ENCODE assay signal across 37 cellular contexts in genomic region chr1:211536606-211537005, GRCh38. TPM values are rescaled to one million over a fixed set of nuclear protein-coding genes. Genes with fewer than 3 reads are reported as not detected.
"Had no signal": no experiment of that assay in that cellular context is flagged by ENCODE, and none has a peak within 500 bp of the region (broad histone marks: within the 10 kb centered on the region; RNA-seq: fewer than 3 reads in every experiment).

No MANE protein-coding gene starts in this region.

- H3K27ac Mint-ChIP-seq: activated B cell treated with CpG ODN at 0.5 μM for 24 hours; activated CD4-positive, alpha-beta memory T cell treated with anti-CD3 and anti-CD28 coated beads for 36 hours; activated CD4-positive, alpha-beta T cell treated with anti-CD3 and anti-CD28 coated beads, Interleukin-2, amount 10 ng/mL, durations not matched to agents 24 days and 14 days; activated CD8-positive, alpha-beta T cell treated with anti-CD3 and anti-CD28 coated beads for 36 hours; activated naive CD4-positive, alpha-beta T cell treated with anti-CD3 and anti-CD28 coated beads, Interleukin-2, amount 10 ng/mL, durations not matched to agents 7 days and 5 days; activated naive CD4-positive, alpha-beta T cell treated with anti-CD3 and anti-CD28 coated beads, Interleukin-2, amount 50 U/mL, for 24 hours; activated naive CD8-positive, alpha-beta T cell; activated naive CD8-positive, alpha-beta T cell treated with anti-CD3 and anti-CD28 coated beads, Interleukin-2, amount 50 U/mL, for 24 hours; activated T-cell treated with anti-CD3 and anti-CD28 coated beads, Interleukin-2, amount 50 U/mL, for 72 hours; activated T-helper 1 cell treated with anti-CD3 and anti-CD28 coated beads, Interleukin-12 subunit alpha, Interleukin-12 subunit beta, Interleukin-2, Interleukin-4 antibody, amounts not matched to agents 30 ng/mL and 10 ng/mL and 1 ng/mL, durations not matched to agents 14 hours and 24 hours and 36 hours; activated T-helper 17 cell treated with anti-CD3 and anti-CD28 coated beads, Interleukin-2, amount 50 U/mL, for 72 hours; brain; T-helper 1 cell treated with Interleukin-12 subunit alpha and Interleukin-12 subunit beta and Interleukin-4 antibody, amounts not matched to agents 30 μg/mL and 1 μg/mL, for 36 hours; T-helper 2 cell treated with Interferon-gamma antibody and Interleukin-4, amounts not matched to agents 5 μg/mL and 100 μg/mL, for 36 hours had no signal

- H3K4me3 ChIP-seq: ascending aorta, cardiac muscle cell had no signal

- H3K27me3 ChIP-seq: ascending aorta, cardiac muscle cell had no signal

- DNase-seq: activated B cell treated with CpG ODN at 0.5 μM for 24 hours; activated CD4-positive, alpha-beta memory T cell treated with anti-CD3 and anti-CD28 coated beads for 36 hours; activated CD4-positive, alpha-beta T cell treated with anti-CD3 and anti-CD28 coated beads for 4 hours; activated CD4-positive, alpha-beta T cell treated with anti-CD3 and anti-CD28 coated beads, Interleukin-2, amount 10 ng/mL, durations not matched to agents 24 days and 14 days; activated CD4-positive, alpha-beta T cell treated with anti-CD3 and anti-CD28 coated beads, Interleukin-2, amount 50 U/mL, for 1 hour; activated CD4-positive, alpha-beta T cell treated with anti-CD3 and anti-CD28 coated beads, Interleukin-2, amount 50 U/mL, for 4 hours; activated CD4-positive, CD25-positive, alpha-beta regulatory T cell treated with anti-CD3 and anti-CD28 coated beads, Interleukin-2, amount 50 U/mL, for 72 hours; activated CD8-positive, alpha-beta memory T cell treated with anti-CD3 and anti-CD28 coated beads, Interleukin-2, amount 50 U/mL, for 4 hours; activated CD8-positive, alpha-beta T cell treated with anti-CD3 and anti-CD28 coated beads for 36 hours; activated effector memory CD4-positive, alpha-beta T cell treated with anti-CD3 and anti-CD28 coated beads, Interleukin-2, amount 50 U/mL, for 16 hours; activated gamma-delta T cell treated with Interleukin-2 at 50 U/mL for 16 hours; activated naive CD4-positive, alpha-beta T cell treated with anti-CD3 and anti-CD28 coated beads, Interleukin-2, amount 10 ng/mL, durations not matched to agents 7 days and 5 days; activated naive CD4-positive, alpha-beta T cell treated with Interleukin-2 at 50 U/mL for 16 hours; activated naive CD8-positive, alpha-beta T cell treated with anti-CD3 and anti-CD28 coated beads, Interleukin-2, amount 10 ng/mL, durations not matched to agents 7 days and 5 days; activated naive CD8-positive, alpha-beta T cell treated with anti-CD3 and anti-CD28 coated beads, Interleukin-2, amount 50 U/mL, for 24 hours; activated T-cell treated with anti-CD3 and anti-CD28 coated beads for 4 hours; activated T-cell treated with anti-CD3 and anti-CD28 coated beads, Interleukin-2, amount 50 U/mL, for 1 hour; activated T-cell treated with anti-CD3 and anti-CD28 coated beads, Interleukin-2, amount 50 U/mL, for 4 hours; activated T-cell treated with anti-CD3 and anti-CD28 coated beads, Interleukin-2, amount 50 U/mL, for 72 hours; amygdala; cerebellar nuclear complex; T-helper 1 cell; T-helper 9 cell had no signal

- H3K4me1 ChIP-seq: ascending aorta had no signal

- H3K9me3 ChIP-seq: ascending aorta had no signal

- H3K9me3 Mint-ChIP-seq: activated naive CD4-positive, alpha-beta T cell treated with anti-CD3 and anti-CD28 coated beads, Interleukin-2, amount 50 U/mL, for 24 hours; activated naive CD8-positive, alpha-beta T cell treated with anti-CD3 and anti-CD28 coated beads, Interleukin-2, amount 50 U/mL, for 24 hours; activated T-helper 17 cell treated with anti-CD3 and anti-CD28 coated beads, Interleukin-2, amount 50 U/mL, for 72 hours had no signal

- H3K27me3 Mint-ChIP-seq: activated CD4-positive, alpha-beta memory T cell treated with anti-CD3 and anti-CD28 coated beads for 36 hours; activated CD8-positive, alpha-beta T cell treated with anti-CD3 and anti-CD28 coated beads for 36 hours; activated naive CD8-positive, alpha-beta T cell; activated naive CD8-positive, alpha-beta T cell treated with anti-CD3 and anti-CD28 coated beads, Interleukin-2, amount 10 ng/mL, durations not matched to agents 7 days and 5 days; activated T-helper 17 cell treated with anti-CD3 and anti-CD28 coated beads, Interleukin-2, amount 50 U/mL, for 72 hours had no signal

- FAIRE-seq: bronchial epithelial cell, TTC549 had no signal

- H3K36me3 Mint-ChIP-seq: activated CD4-positive, alpha-beta memory T cell treated with anti-CD3 and anti-CD28 coated beads for 36 hours; activated naive CD4-positive, alpha-beta T cell treated with anti-CD3 and anti-CD28 coated beads, Interleukin-2, amount 10 ng/mL, durations not matched to agents 7 days and 5 days; activated naive CD8-positive, alpha-beta T cell treated with anti-CD3 and anti-CD28 coated beads, Interleukin-2, amount 10 ng/mL, durations not matched to agents 7 days and 5 days; brain had no signal

- H3K27ac ChIP-seq: ascending aorta, cardiac muscle cell, VCaP had no signal

- H3K4me1 Mint-ChIP-seq: activated B cell treated with CpG ODN at 0.5 μM for 24 hours; activated naive CD4-positive, alpha-beta T cell treated with anti-CD3 and anti-CD28 coated beads, Interleukin-2, amount 10 ng/mL, durations not matched to agents 7 days and 5 days; activated naive CD4-positive, alpha-beta T cell treated with anti-CD3 and anti-CD28 coated beads, Interleukin-2, amount 50 U/mL, for 24 hours; activated naive CD8-positive, alpha-beta T cell treated with anti-CD3 and anti-CD28 coated beads, Interleukin-2, amount 10 ng/mL, durations not matched to agents 7 days and 5 days; activated naive CD8-positive, alpha-beta T cell treated with anti-CD3 and anti-CD28 coated beads, Interleukin-2, amount 50 U/mL, for 24 hours; activated T-helper 17 cell treated with anti-CD3 and anti-CD28 coated beads, Interleukin-2, amount 50 U/mL, for 72 hours; central memory CD8-positive, alpha-beta T cell had no signal

- H3K36me3 ChIP-seq: ascending aorta, cardiac muscle cell had no signal

- H3K4me3 Mint-ChIP-seq: activated B cell treated with CpG ODN at 0.5 μM for 24 hours; activated CD4-positive, alpha-beta memory T cell treated with anti-CD3 and anti-CD28 coated beads for 36 hours; activated CD4-positive, alpha-beta T cell treated with anti-CD3 and anti-CD28 coated beads, Interleukin-2, amount 10 ng/mL, durations not matched to agents 24 days and 14 days; activated CD8-positive, alpha-beta T cell treated with anti-CD3 and anti-CD28 coated beads for 36 hours; activated naive CD4-positive, alpha-beta T cell treated with anti-CD3 and anti-CD28 coated beads, Interleukin-2, amount 10 ng/mL, durations not matched to agents 7 days and 5 days; activated naive CD4-positive, alpha-beta T cell treated with anti-CD3 and anti-CD28 coated beads, Interleukin-2, amount 50 U/mL, for 24 hours; activated naive CD8-positive, alpha-beta T cell; activated naive CD8-positive, alpha-beta T cell treated with anti-CD3 and anti-CD28 coated beads, Interleukin-2, amount 10 ng/mL, durations not matched to agents 7 days and 5 days; activated naive CD8-positive, alpha-beta T cell treated with anti-CD3 and anti-CD28 coated beads, Interleukin-2, amount 50 U/mL, for 24 hours; activated T-cell treated with anti-CD3 and anti-CD28 coated beads, Interleukin-2, amount 50 U/mL, for 4 hours; activated T-cell treated with anti-CD3 and anti-CD28 coated beads, Interleukin-2, amount 50 U/mL, for 72 hours; activated T-helper 1 cell treated with anti-CD3 and anti-CD28 coated beads, Interleukin-12 subunit alpha, Interleukin-12 subunit beta, Interleukin-2, Interleukin-4 antibody, amounts not matched to agents 30 ng/mL and 10 ng/mL and 1 ng/mL, durations not matched to agents 14 hours and 24 hours and 36 hours; activated T-helper 17 cell treated with anti-CD3 and anti-CD28 coated beads, Interleukin-2, amount 50 U/mL, for 72 hours; brain; central memory CD8-positive, alpha-beta T cell; T-helper 1 cell treated with Interleukin-12 subunit alpha and Interleukin-12 subunit beta and Interleukin-4 antibody, amounts not matched to agents 30 μg/mL and 1 μg/mL, for 36 hours; T-helper 2 cell treated with Interferon-gamma antibody and Interleukin-4, amounts not matched to agents 5 μg/mL and 100 μg/mL, for 36 hours had no signal

- ATAC-seq: activated CD8-positive, alpha-beta T cell treated with anti-CD3 and anti-CD28 coated beads for 36 hours; activated naive CD8-positive, alpha-beta T cell treated with anti-CD3 and anti-CD28 coated beads, Interleukin-2, amount 50 U/mL, for 24 hours; activated T-cell treated with anti-CD3 and anti-CD28 coated beads, Interleukin-2, amount 50 U/mL, for 4 hours; activated T-cell treated with anti-CD3 and anti-CD28 coated beads, Interleukin-2, amount 50 U/mL, for 72 hours; activated T-helper 17 cell treated with anti-CD3 and anti-CD28 coated beads, Interleukin-2, amount 50 U/mL, for 72 hours had no signal

RNA-seq across cellular contexts. Expression of gene RD3, which starts 44.6 kb away (rescaled TPM):
- total RNA-seq: activated B cell treated with CpG ODN at 0.5 μM for 24 hours; activated CD4-positive, alpha-beta memory T cell treated with anti-CD3 and anti-CD28 coated beads for 36 hours; activated CD4-positive, alpha-beta T cell treated with anti-CD3 and anti-CD28 coated beads, Interleukin-2, amount 10 ng/mL, durations not matched to agents 24 days and 14 days; activated CD8-positive, alpha-beta memory T cell treated with anti-CD3 and anti-CD28 coated beads for 36 hours; activated CD8-positive, alpha-beta T cell treated with anti-CD3 and anti-CD28 coated beads for 36 hours; activated naive CD8-positive, alpha-beta T cell treated with anti-CD3 and anti-CD28 coated beads, Interleukin-2, amount 10 ng/mL, durations not matched to agents 7 days and 5 days; activated T-cell treated with anti-CD3 and anti-CD28 coated beads, Interleukin-2, amount 50 U/mL, for 4 hours; activated T-cell treated with anti-CD3 and anti-CD28 coated beads, Interleukin-2, amount 50 U/mL, for 72 hours; activated T-helper 1 cell treated with anti-CD3 and anti-CD28 coated beads, Interleukin-12 subunit alpha, Interleukin-12 subunit beta, Interleukin-2, Interleukin-4 antibody, amounts not matched to agents 30 ng/mL and 10 ng/mL and 1 ng/mL, durations not matched to agents 14 hours and 24 hours and 36 hours; activated T-helper 17 cell treated with anti-CD3 and anti-CD28 coated beads, Interleukin-2, amount 50 U/mL, for 72 hours; ascending aorta; bronchial epithelial cell; cardiac muscle cell had no signal
